In genomic region chr15:91472316-91472756, GRCh38 we compare ENCODE assay signal across 12 cellular contexts.
A peak's percentile ranks its signal among the peaks of the same experiment; 100 is the strongest.
DNase-seq lines count a peak whose midpoint lies in the region; ATAC-seq and TF ChIP-seq lines count a peak whose summit lies in the region.
"Had no signal": no experiment of that assay in that cellular context is flagged by ENCODE, and none has a peak within 500 bp of the region (broad histone marks: within the 10 kb centered on the region; RNA-seq: fewer than 3 reads in every experiment).

No MANE protein-coding gene starts in this region.

- peaks cover 9% of the 10 kb centered on the region for H3K27me3 ChIP-seq in neutrophil

- TF ChIP-seq CTCF in LNCaP clone FGC (IDR thresholded peaks at IDR 0.05; ENCODE audit: control insufficient read depth, extremely low read depth, insufficient read depth) (no peak), neutrophil (IDR thresholded peaks at IDR 0.05) (no peak)

- no peak overlapping the region for H3K4me3 ChIP-seq in LNCaP clone FGC (ENCODE audit: low read depth, low read length)
- H3K4me3 ChIP-seq in neutrophil (ENCODE audit: low read depth in 1 of 2, low read length in 1 of 2): no peak overlapping the region

- H3K27ac Mint-ChIP-seq in activated CD4-positive, alpha-beta T cell treated with anti-CD3 and anti-CD28 coated beads, Interleukin-2, amount 10 ng/mL, durations not matched to agents 7 days and 5 days: peak overlapping the region; percentile 91
- H3K27ac Mint-ChIP-seq in activated naive CD4-positive, alpha-beta T cell treated with anti-CD3 and anti-CD28 coated beads, Interleukin-2, amount 50 U/mL, for 72 hours: no peak overlapping the region

- no peaks in the 10 kb centered on the region for H3K27me3 Mint-ChIP-seq in activated CD4-positive, alpha-beta T cell treated with anti-CD3 and anti-CD28 coated beads, Interleukin-2, amount 10 ng/mL, durations not matched to agents 7 days and 5 days

- no peaks in the 10 kb centered on the region for H3K9me3 ChIP-seq in neutrophil

- H3K36me3 ChIP-seq in neutrophil: no peaks in the 10 kb centered on the region

- CTCF ChIA-PET in activated CD4-positive, alpha-beta T cell treated with anti-CD3 and anti-CD28 coated beads, Interleukin-2, amount 10 ng/mL, durations not matched to agents 7 days and 5 days (lab: Charles Lee): no interaction called here

- H3K4me1 ChIP-seq in neutrophil (ENCODE audit: control insufficient read depth in 1 of 2, insufficient read depth in 1 of 2, low read depth in 1 of 2, low read length in 1 of 2): peaks cover 39 to 49% of the 10 kb centered on the region in 2 experiments

- H3K4me1 Mint-ChIP-seq in activated CD4-positive, alpha-beta T cell treated with anti-CD3 and anti-CD28 coated beads, Interleukin-2, amount 10 ng/mL, durations not matched to agents 7 days and 5 days: peaks cover 54% of the 10 kb centered on the region

- peak; percentile 65 for DNase-seq in activated CD4-positive, alpha-beta T cell treated with anti-CD3 and anti-CD28 coated beads, Interleukin-2, amount 10 ng/mL, durations not matched to agents 7 days and 5 days
- DNase-seq in activated CD4-positive, alpha-beta T cell treated with anti-CD3 and anti-CD28 coated beads, Interleukin-2, amount 50 U/mL, for 48 hours: no peak
- DNase-seq in LNCaP clone FGC (ENCODE audit: low read depth): peak; percentile 81
- no peak for DNase-seq in activated naive CD4-positive, alpha-beta T cell treated with anti-CD3 and anti-CD28 coated beads, Interleukin-2, amount 50 U/mL, for 72 hours (ENCODE audit: low spot score in 2 of 2)
- no peak for DNase-seq in NCI-H1417 treated with DMSO at 0.1 percent for 48 hours (lab: John Stamatoyannopoulos, UW)
- no peak for DNase-seq in posterior cingulate gyrus
- no peak for DNase-seq in kidney glomerular epithelial cell (lab: John Stamatoyannopoulos, UW)
- DNase-seq: hippocampal formation, mesendoderm, NCI-H524, retina had no signal

- peaks cover 29% of the 10 kb centered on the region for H3K9me3 Mint-ChIP-seq in activated CD4-positive, alpha-beta T cell treated with anti-CD3 and anti-CD28 coated beads, Interleukin-2, amount 10 ng/mL, durations not matched to agents 7 days and 5 days
- peaks cover 0 to 18% of the 10 kb centered on the region in 2 donors for H3K9me3 Mint-ChIP-seq in activated naive CD4-positive, alpha-beta T cell treated with anti-CD3 and anti-CD28 coated beads, Interleukin-2, amount 50 U/mL, for 72 hours

- intact Hi-C loops in posterior cingulate gyrus (cut with DNase I): no loop called here

- peak; percentile 9 to 48 for ATAC-seq in activated naive CD4-positive, alpha-beta T cell treated with anti-CD3 and anti-CD28 coated beads, Interleukin-2, amount 50 U/mL, for 72 hours

- H3K36me3 Mint-ChIP-seq in activated CD4-positive, alpha-beta T cell treated with anti-CD3 and anti-CD28 coated beads, Interleukin-2, amount 10 ng/mL, durations not matched to agents 7 days and 5 days (ENCODE audit: low read depth): peaks cover 32% of the 10 kb centered on the region
- peaks cover 0 to 20% of the 10 kb centered on the region in 2 donors for H3K36me3 Mint-ChIP-seq in activated naive CD4-positive, alpha-beta T cell treated with anti-CD3 and anti-CD28 coated beads, Interleukin-2, amount 50 U/mL, for 72 hours

- POLR2A ChIA-PET in activated CD4-positive, alpha-beta T cell treated with anti-CD3 and anti-CD28 coated beads, Interleukin-2, amount 10 ng/mL, durations not matched to agents 7 days and 5 days (lab: Charles Lee): interaction anchor here (0.7 kb wide), 1 partner anchor 46 kb away, joined by 3 read pairs; no protein-coding TSS in a partner anchor

- peak overlapping the region; percentile 90 for H3K27ac ChIP-seq in neutrophil

- H3K4me3 Mint-ChIP-seq in activated CD4-positive, alpha-beta T cell treated with anti-CD3 and anti-CD28 coated beads, Interleukin-2, amount 10 ng/mL, durations not matched to agents 7 days and 5 days: peak overlapping the region; percentile 57

Comparison
In these comparisons a context has a peak if more than half of its experiments do, and no peak if none do; other contexts are left out.
1. DNase-seq: peak in activated CD4-positive, alpha-beta T cell treated with anti-CD3 and anti-CD28 coated beads, Interleukin-2, amount 10 ng/mL, durations not matched to agents 7 days and 5 days (single experiment) and LNCaP clone FGC (single experiment); none in activated CD4-positive, alpha-beta T cell treated with anti-CD3 and anti-CD28 coated beads, Interleukin-2, amount 50 U/mL, for 48 hours (0 of 2), activated naive CD4-positive, alpha-beta T cell treated with anti-CD3 and anti-CD28 coated beads, Interleukin-2, amount 50 U/mL, for 72 hours (0 of 2), NCI-H1417 treated with DMSO at 0.1 percent for 48 hours (single experiment), posterior cingulate gyrus (0 of 10) and kidney glomerular epithelial cell (single experiment).